2 cellular contexts compared by ENCODE assay signal in the genomic region with DNA sequence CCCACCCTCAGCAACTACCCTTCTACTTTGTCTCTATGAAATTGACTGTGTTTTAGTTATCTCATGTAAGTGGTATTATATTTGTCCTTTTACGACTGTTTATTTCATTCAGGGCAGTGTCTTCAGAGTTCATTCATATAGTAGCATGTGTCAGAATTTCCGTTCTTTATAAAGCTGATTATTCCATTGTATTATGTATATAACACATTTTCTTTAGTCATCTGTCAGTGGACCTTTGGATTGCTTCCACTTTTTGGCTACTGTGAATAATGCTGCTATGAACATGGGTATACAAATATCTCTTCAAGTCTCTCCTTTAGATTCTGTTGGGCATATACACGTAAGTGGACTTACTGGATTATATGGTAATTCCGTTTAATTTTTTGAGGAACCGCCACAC.
TF ChIP-seq lines count a peak whose summit lies in the region.

No MANE protein-coding gene starts in this region.

TF ChIP-seq in A549, 52 proteins besides CTCF, POLR2A, EP300 and RAD21:
- TF ChIP-seq FOXS1 (CRISPR knock-in tag; IDR thresholded peaks at IDR 0.05) (no peak), RFX5 (IDR thresholded peaks at IDR 0.05) (no peak), FOSB (CRISPR knock-in tag; IDR thresholded peaks at IDR 0.05) (no peak), MAFK (IDR thresholded peaks at IDR 0.05; ENCODE audit: partially characterized antibody) (no peak), CHD2 (IDR thresholded peaks at IDR 0.05; ENCODE audit: low read length, partially characterized antibody) (no peak), TP53 (CRISPR knock-in tag; IDR thresholded peaks at IDR 0.05) (no peak), ZNF302 (CRISPR knock-in tag; IDR thresholded peaks at IDR 0.05) (no peak), POLR2AphosphoS2 (conservative IDR thresholded peaks at IDR 0.05; ENCODE audit: low read length) (no peak), ATOH8 (CRISPR knock-in tag; IDR thresholded peaks at IDR 0.05; ENCODE audit: low read depth) (no peak), CEBPB (IDR thresholded peaks at IDR 0.05) (no peak), REST (IDR thresholded peaks at IDR 0.05) (no peak), KDM1A (IDR thresholded peaks at IDR 0.05; ENCODE audit: low read depth) (no peak), HEYL (CRISPR knock-in tag; IDR thresholded peaks at IDR 0.05) (no peak)

TF ChIP-seq in IMR-90, 13 proteins besides CTCF, POLR2A, EP300 and RAD21:
- no peak for TF ChIP-seq SMC3 (IDR thresholded peaks at IDR 0.05; ENCODE audit: low read depth, low read length)
- TF ChIP-seq NFE2L2 (IDR thresholded peaks at IDR 0.05; ENCODE audit: low read depth, low read length): no peak
- no peak for TF ChIP-seq RFX5 (IDR thresholded peaks at IDR 0.05; ENCODE audit: low read depth, low read length)
- no peak for TF ChIP-seq BHLHE40 (IDR thresholded peaks at IDR 0.05; ENCODE audit: low read depth, low read length)
- TF ChIP-seq FOS (IDR thresholded peaks at IDR 0.05; ENCODE audit: low read depth, low read length): no peak
- TF ChIP-seq RCOR1 (IDR thresholded peaks at IDR 0.05; ENCODE audit: insufficient replicate concordance, low read length): no peak
- no peak for TF ChIP-seq MAFK (IDR thresholded peaks at IDR 0.05; ENCODE audit: low read depth, low read length)
- TF ChIP-seq MXI1 (IDR thresholded peaks at IDR 0.05; ENCODE audit: borderline replicate concordance, low read depth, low read length): no peak
- no peak for TF ChIP-seq CEBPB (IDR thresholded peaks at IDR 0.05; ENCODE audit: low read depth, low read length)
- TF ChIP-seq USF2 (IDR thresholded peaks at IDR 0.05; ENCODE audit: low read depth, low read length): no peak
- TF ChIP-seq MAZ (IDR thresholded peaks at IDR 0.05; ENCODE audit: borderline replicate concordance, low read depth, low read length): no peak
- TF ChIP-seq, protein P1, sequence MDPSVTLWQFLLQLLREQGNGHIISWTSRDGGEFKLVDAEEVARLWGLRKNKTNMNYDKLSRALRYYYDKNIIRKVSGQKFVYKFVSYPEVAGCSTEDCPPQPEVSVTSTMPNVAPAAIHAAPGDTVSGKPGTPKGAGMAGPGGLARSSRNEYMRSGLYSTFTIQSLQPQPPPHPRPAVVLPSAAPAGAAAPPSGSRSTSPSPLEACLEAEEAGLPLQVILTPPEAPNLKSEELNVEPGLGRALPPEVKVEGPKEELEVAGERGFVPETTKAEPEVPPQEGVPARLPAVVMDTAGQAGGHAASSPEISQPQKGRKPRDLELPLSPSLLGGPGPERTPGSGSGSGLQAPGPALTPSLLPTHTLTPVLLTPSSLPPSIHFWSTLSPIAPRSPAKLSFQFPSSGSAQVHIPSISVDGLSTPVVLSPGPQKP (IDR thresholded peaks at IDR 0.05; ENCODE audit: borderline replicate concordance, low read depth, low read length): no peak
- TF ChIP-seq CHD1 (IDR thresholded peaks at IDR 0.05; ENCODE audit: low read depth, low read length): no peak
